ENCODE assay signal across 8 cellular contexts in the genomic region with DNA sequence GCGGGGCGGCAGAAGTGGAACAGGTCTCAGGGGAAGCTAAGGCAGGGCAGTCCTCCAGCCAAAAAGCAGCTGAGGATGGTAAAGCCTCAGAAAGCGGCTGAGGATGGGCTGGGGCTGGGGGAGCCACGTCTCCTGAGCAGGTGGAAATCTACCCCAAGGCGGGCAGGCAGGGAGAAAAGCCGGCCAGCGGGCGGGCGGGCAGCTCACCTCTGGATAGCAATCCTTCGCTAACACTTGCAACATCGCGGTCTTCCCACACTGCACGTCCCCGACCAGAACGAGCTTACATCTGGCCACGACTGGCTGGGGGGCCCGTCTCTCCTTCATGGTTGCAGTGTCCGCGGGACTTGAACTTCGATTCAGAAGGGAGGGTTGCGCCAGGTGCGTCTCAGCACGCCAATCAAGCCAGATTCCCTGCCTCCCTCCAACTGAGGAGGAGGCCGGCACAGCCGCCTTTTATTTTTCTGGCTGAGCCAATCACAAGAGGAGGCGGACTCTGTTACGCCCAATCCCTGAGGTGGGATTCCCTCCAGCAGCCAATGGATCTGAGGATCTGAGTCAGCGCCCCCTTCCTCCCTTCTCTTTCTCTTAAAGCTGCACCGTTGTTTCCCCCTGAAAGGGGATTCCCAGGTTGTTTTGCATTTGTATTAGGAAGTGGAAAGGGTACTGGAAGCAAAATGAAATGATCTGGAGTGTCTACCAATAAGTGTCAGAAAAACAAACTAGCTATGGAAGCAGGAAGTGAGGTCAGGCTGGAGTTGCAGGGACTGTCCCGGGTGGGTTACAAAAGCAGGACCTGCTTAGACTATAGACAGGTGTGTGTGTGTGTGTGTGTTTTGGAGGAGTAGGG. TPM values are rescaled to one million over a fixed set of nuclear protein-coding genes. Genes with fewer than 3 reads are reported as not detected.
A peak's percentile ranks its signal among the peaks of the same experiment; 100 is the strongest.
DNase-seq lines count a peak whose midpoint lies in the region; ATAC-seq lines count a peak whose summit lies in the region.

TSS of gene RND1 (minus strand) at position 430 of the 850 bp plus-strand sequence. CDS start at position 327, 103 bp downstream.

- H3K9me3 ChIP-seq in esophagus (ENCODE audit: control insufficient read depth in 2 of 2, insufficient read depth in 1 of 2, low read depth in 1 of 2, low read length in 1 of 2) = peaks cover 0 to 2% of the 10 kb centered on the region in 2 donors
- no peaks in the 10 kb centered on the region for H3K9me3 ChIP-seq in mucosa of rectum (ENCODE audit: control insufficient read depth in 2 of 2, low read length in 2 of 2)

- H3K36me3 ChIP-seq in esophagus (ENCODE audit: control insufficient read depth in 2 of 2, insufficient read depth in 2 of 2, low read length in 1 of 2) = peaks cover 0 to 2% of the 10 kb centered on the region in 2 donors
- peaks cover 0 to 3% of the 10 kb centered on the region in 2 donors for H3K36me3 ChIP-seq in mucosa of rectum (ENCODE audit: control insufficient read depth in 2 of 2, insufficient read depth in 2 of 2, low read length in 2 of 2)

- peaks cover 17 to 24% (median 18%) of the 10 kb centered on the region in 3 donors for H3K4me1 Mint-ChIP-seq in IgD-negative memory B cell
- H3K4me1 Mint-ChIP-seq in activated T-cell treated with anti-CD3 and anti-CD28 coated beads, Interleukin-2, amount 50 U/mL, for 4 hours (ENCODE audit: low read depth) = peaks cover 26% of the 10 kb centered on the region

- H3K4me3 Mint-ChIP-seq in IgD-negative memory B cell = peak within 1 kb of the TSS; percentile 90 to 97 (median 93)
- peak within 1 kb of the TSS; percentile 86 for H3K4me3 Mint-ChIP-seq in activated T-cell treated with anti-CD3 and anti-CD28 coated beads, Interleukin-2, amount 50 U/mL, for 4 hours

- peaks cover 0 to 3% of the 10 kb centered on the region in 2 donors for H3K27me3 ChIP-seq in esophagus (ENCODE audit: control insufficient read depth in 1 of 2, insufficient read depth in 2 of 2, low read length in 2 of 2)
- peaks cover 0 to 4% of the 10 kb centered on the region in 2 donors for H3K27me3 ChIP-seq in mucosa of rectum (ENCODE audit: control insufficient read depth in 2 of 2, insufficient read depth in 2 of 2, low read length in 2 of 2)

- WGBS in esophagus, 2 donors = 1% methylated on average over 30 of the region's 30 CpGs

- peak within 1 kb of the TSS; percentile 56 to 67 for H3K9ac ChIP-seq in mucosa of rectum (ENCODE audit: low read depth in 1 of 2, low read length in 2 of 2)

- H3K36me3 Mint-ChIP-seq in IgD-negative memory B cell = peaks cover 7% of the 10 kb centered on the region
- H3K36me3 Mint-ChIP-seq in activated T-cell treated with anti-CD3 and anti-CD28 coated beads, Interleukin-2, amount 50 U/mL, for 4 hours (ENCODE audit: insufficient read depth) = no peaks in the 10 kb centered on the region

- H3K9me3 Mint-ChIP-seq in IgD-negative memory B cell = no peaks in the 10 kb centered on the region
- no peaks in the 10 kb centered on the region for H3K9me3 Mint-ChIP-seq in activated T-cell treated with anti-CD3 and anti-CD28 coated beads, Interleukin-2, amount 50 U/mL, for 4 hours

- peak within 1 kb of the TSS in 1 of 2 donors; percentile 36 for H3K27ac ChIP-seq in esophagus (ENCODE audit: low read depth in 2 of 2, low read length in 1 of 2)
- peak within 1 kb of the TSS; percentile 48 to 62 for H3K27ac ChIP-seq in mucosa of rectum (ENCODE audit: low read depth in 2 of 2, low read length in 2 of 2)

- H3K27me3 Mint-ChIP-seq in IgD-negative memory B cell = peaks cover 13% of the 10 kb centered on the region
- H3K27me3 Mint-ChIP-seq in activated T-cell treated with anti-CD3 and anti-CD28 coated beads, Interleukin-2, amount 50 U/mL, for 4 hours (ENCODE audit: low read depth) = peaks cover 24% of the 10 kb centered on the region

- DNase-seq in DMS153 treated with DMSO at 0.1 percent for 48 hours (lab: John Stamatoyannopoulos, UW; ENCODE audit: unreplicated experiment) (peak; percentile 91), OCI-M1 (lab: John Stamatoyannopoulos, UW) (peak; percentile 94)
- DNase-seq in activated T-cell treated with anti-CD3 and anti-CD28 coated beads, Interleukin-2, amount 50 U/mL, for 4 hours = peak; percentile 78
- peak; percentile 87 for DNase-seq in stimulated activated CD8-positive, alpha-beta memory T cell treated with anti-CD3 and anti-CD28 coated beads, Interleukin-4, amount 100 ng/mL, for 48 hours

- peak; percentile 86 for ATAC-seq in GM21576 (IDR thresholded peaks at IDR 0.05; ENCODE audit: unreplicated experiment)
- peak; percentile 98 for ATAC-seq in activated T-cell treated with anti-CD3 and anti-CD28 coated beads, Interleukin-2, amount 50 U/mL, for 4 hours

- H3K4me1 ChIP-seq in esophagus (ENCODE audit: control insufficient read depth in 2 of 2, insufficient read depth in 2 of 2, low read length in 1 of 2) (peaks cover 0 to 8% of the 10 kb centered on the region in 2 donors), mucosa of rectum (ENCODE audit: control insufficient read depth in 2 of 2, insufficient read depth in 2 of 2, low read length in 2 of 2) (peaks cover 12 to 14% of the 10 kb centered on the region in 2 donors)

- H3K4me3 ChIP-seq in esophagus (ENCODE audit: low read depth in 1 of 2, low read length in 2 of 2) (peak within 1 kb of the TSS; percentile 54), mucosa of rectum (ENCODE audit: low read length in 2 of 2) (peak within 1 kb of the TSS; percentile 73 to 82)

- peak within 1 kb of the TSS; percentile 52 to 94 (median 91) for H3K27ac Mint-ChIP-seq in IgD-negative memory B cell

RNA-seq across cellular contexts. Expression of gene RND1, which starts in this region (rescaled TPM):
- 2.6 TPM for polyA plus RNA-seq in IgD-negative memory B cell
- total RNA-seq in activated T-cell treated with anti-CD3 and anti-CD28 coated beads, Interleukin-2, amount 50 U/mL, for 4 hours = 1 to 10 TPM; 1.3 to 2.2 (median 2.0) TPM
- 1 to 10 TPM; 2.6 to 3.9 TPM for polyA plus RNA-seq in esophagus
